25 cellular contexts compared by ENCODE assay signal in the genomic region with DNA sequence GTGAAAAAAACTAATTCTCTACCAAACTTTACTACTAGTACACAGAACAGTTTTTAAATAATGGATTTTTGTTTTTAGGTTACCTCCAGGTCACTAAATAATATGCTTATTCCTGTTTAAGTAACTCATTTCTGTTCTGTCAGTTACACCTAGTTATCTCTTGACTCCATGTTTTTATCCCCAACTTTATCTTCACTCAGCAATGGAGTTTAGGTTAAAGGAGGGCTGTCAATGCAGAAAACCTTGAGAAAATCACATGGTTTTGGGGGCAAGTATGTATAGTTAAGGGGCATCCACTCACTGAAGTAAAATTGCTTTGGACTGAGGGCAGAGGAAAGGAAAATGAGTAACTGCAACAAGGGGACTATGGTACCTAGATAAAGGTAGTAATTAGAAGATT.
"Had no signal": no experiment of that assay in that cellular context is flagged by ENCODE, and none has a peak within 500 bp of the region (broad histone marks: within the 10 kb centered on the region; RNA-seq: fewer than 3 reads in every experiment).

No MANE protein-coding gene starts in this region.

- H3K27me3 Mint-ChIP-seq: naive B cell; natural killer cell treated with Interleukin-12 subunit alpha and Interleukin-12 subunit beta and Interleukin-15 and Interleukin-18, amount 100 ng/mL, for 72 hours; stimulated activated naive CD8-positive, alpha-beta T cell treated with anti-CD3 and anti-CD28 coated beads, Interleukin-15, amount 100 ng/mL, for 72 hours; type B pancreatic cell had no signal

- H3K4me3 Mint-ChIP-seq: endodermal cell; mesothelial cell of epicardium; naive B cell; natural killer cell treated with Interleukin-12 subunit alpha and Interleukin-12 subunit beta and Interleukin-15 and Interleukin-18, amount 100 ng/mL, for 72 hours; stimulated activated naive CD8-positive, alpha-beta T cell treated with anti-CD3 and anti-CD28 coated beads, Interleukin-15, amount 100 ng/mL, for 72 hours; type B pancreatic cell had no signal

- H3K27ac Mint-ChIP-seq: endodermal cell; mesothelial cell of epicardium; naive B cell; natural killer cell treated with Interleukin-12 subunit alpha and Interleukin-12 subunit beta and Interleukin-15 and Interleukin-18, amount 100 ng/mL, for 72 hours; type B pancreatic cell had no signal

- H3K36me3 Mint-ChIP-seq: naive B cell; natural killer cell treated with Interleukin-12 subunit alpha and Interleukin-12 subunit beta and Interleukin-15 and Interleukin-18, amount 100 ng/mL, for 72 hours had no signal

- H3K4me1 ChIP-seq: esophagus muscularis mucosa, foreskin keratinocyte, gastroesophageal sphincter, psoas muscle, suprapubic skin had no signal

- H3K4me1 Mint-ChIP-seq: endodermal cell; mesothelial cell of epicardium; stimulated activated naive CD8-positive, alpha-beta T cell treated with anti-CD3 and anti-CD28 coated beads, Interleukin-15, amount 100 ng/mL, for 72 hours had no signal

- H3K9me3 Mint-ChIP-seq: endodermal cell; naive B cell; natural killer cell treated with Interleukin-12 subunit alpha and Interleukin-12 subunit beta and Interleukin-15 and Interleukin-18, amount 100 ng/mL, for 72 hours; stimulated activated naive CD8-positive, alpha-beta T cell treated with anti-CD3 and anti-CD28 coated beads, Interleukin-15, amount 100 ng/mL, for 72 hours; type B pancreatic cell had no signal

- H3K27me3 ChIP-seq: dorsolateral prefrontal cortex, esophagus muscularis mucosa, foreskin keratinocyte, gastroesophageal sphincter, suprapubic skin had no signal

- DNase-seq: central memory CD4-positive, alpha-beta T cell; dorsolateral prefrontal cortex; effector CD8-positive, alpha-beta T cell; foreskin keratinocyte; left ventricle myocardium superior; mesenchymal stem cell; mucosa of descending colon; naive B cell; nucleus accumbens; psoas muscle; right cardiac atrium; stimulated activated CD4-positive, alpha-beta T cell treated with anti-CD3 and anti-CD28 coated beads, Interleukin-15, amount 100 ng/mL, for 24 hours; stimulated activated CD4-positive, alpha-beta T cell treated with anti-CD3 and anti-CD28 coated beads, Interleukin-2, amount 100 ng/mL, for 48 hours; stimulated activated naive CD4-positive, alpha-beta T cell; stimulated activated naive CD8-positive, alpha-beta T cell treated with anti-CD3 and anti-CD28 coated beads, Interleukin-15, amount 100 ng/mL, for 72 hours had no signal

- H3K9me3 ChIP-seq: esophagus muscularis mucosa, gastroesophageal sphincter, mucosa of descending colon, psoas muscle, suprapubic skin had no signal

- H3K4me3 ChIP-seq: dorsolateral prefrontal cortex, esophagus muscularis mucosa, gastroesophageal sphincter, lung, mucosa of descending colon, psoas muscle, skin epidermis, suprapubic skin had no signal

- ATAC-seq: foreskin keratinocyte; gastroesophageal sphincter; left ventricle myocardium superior; mucosa of descending colon; natural killer cell treated with Interleukin-12 subunit alpha and Interleukin-12 subunit beta and Interleukin-15 and Interleukin-18, amount 100 ng/mL, for 72 hours; right cardiac atrium; stimulated activated naive CD8-positive, alpha-beta T cell treated with anti-CD3 and anti-CD28 coated beads, Interleukin-15, amount 100 ng/mL, for 72 hours had no signal

- H3K27ac ChIP-seq: dorsolateral prefrontal cortex, epithelial cell of prostate, esophagus muscularis mucosa, foreskin keratinocyte, gastroesophageal sphincter, psoas muscle, skin epidermis, suprapubic skin had no signal
